In genomic region chr15:77482570-77482969, GRCh38 we compare ENCODE assay signal across 15 cellular contexts.
DNase-seq lines count a peak whose midpoint lies in the region; ATAC-seq and TF ChIP-seq lines count a peak whose summit lies in the region.
"Had no signal": no experiment of that assay in that cellular context is flagged by ENCODE, and none has a peak within 500 bp of the region (broad histone marks: within the 10 kb centered on the region; RNA-seq: fewer than 3 reads in every experiment).

No MANE protein-coding gene starts in this region.

- H3K27ac Mint-ChIP-seq in CD4-positive, CD25-positive, alpha-beta regulatory T cell: peak overlapping the region in 2 of 3 donors; percentile 21 to 66
- H3K27ac Mint-ChIP-seq: activated CD8-positive, alpha-beta T cell treated with anti-CD3 and anti-CD28 coated beads for 36 hours had no signal

- intact Hi-C loops in IMR-90 (cut with micrococcal nuclease): loop anchor here (2.0 to 5.0 kb wide), 3 partner anchors 24 to 365 kb away; partner anchors contain the start of genes HMG20A and PEAK1

- H3K27ac ChIP-seq in CD4-positive, CD25-positive, alpha-beta regulatory T cell (ENCODE audit: insufficient read depth, low read length, poor library complexity, severe bottlenecking): no peak overlapping the region
- H3K27ac ChIP-seq in IMR-90 (ENCODE audit: insufficient read depth, low read length) (no peak overlapping the region; the same call in 1 of the 2 replicates), mesenchymal stem cell (ENCODE audit: low read length, poor library complexity, severe bottlenecking) (peak overlapping the region; percentile 88)
- H3K27ac ChIP-seq: ascending aorta, SJCRH30 had no signal

- no peak overlapping the region for H3K4me3 Mint-ChIP-seq in CD4-positive, CD25-positive, alpha-beta regulatory T cell
- H3K4me3 Mint-ChIP-seq: activated CD8-positive, alpha-beta T cell treated with anti-CD3 and anti-CD28 coated beads for 36 hours had no signal

- BruUV-seq in IMR-90 (replicated peaks; lab: Mats Ljungman, UMichigan): no TSS peak

- H3K27me3 ChIP-seq in CD4-positive, CD25-positive, alpha-beta regulatory T cell (ENCODE audit: control insufficient read depth, insufficient read depth, low read length): no peaks in the 10 kb centered on the region
- no peaks in the 10 kb centered on the region for H3K27me3 ChIP-seq in IMR-90 (ENCODE audit: control insufficient read depth, insufficient read depth, low read length)
- no peaks in the 10 kb centered on the region for H3K27me3 ChIP-seq in mesenchymal stem cell (ENCODE audit: control insufficient read depth in 1 of 2, insufficient read depth in 1 of 2, low read length in 2 of 2)
- H3K27me3 ChIP-seq: ascending aorta, SJCRH30 had no signal

- H2AFZ ChIP-seq in IMR-90 (replicated peaks; ENCODE audit: low read length, poor library complexity) (no peak overlapping the region), mesenchymal stem cell (ENCODE audit: low read depth, low read length) (no peak overlapping the region)

- H3K4ac ChIP-seq in IMR-90 (ENCODE audit: low read depth, low read length) (no peak overlapping the region), mesenchymal stem cell (ENCODE audit: low read depth in 1 of 2, low read length in 2 of 2) (no peak overlapping the region)

- H3K4me2 ChIP-seq in IMR-90 (ENCODE audit: low read depth, low read length): peak overlapping the region; percentile 88; the same call in 1 of the 2 replicates
- H3K4me2 ChIP-seq in mesenchymal stem cell (ENCODE audit: low read length, poor library complexity, severe bottlenecking): no peak overlapping the region

- H3K36me3 ChIP-seq in CD4-positive, CD25-positive, alpha-beta regulatory T cell (ENCODE audit: control insufficient read depth, insufficient read depth, low read length): peaks cover 52% of the 10 kb centered on the region
- H3K36me3 ChIP-seq in IMR-90 (ENCODE audit: control insufficient read depth, insufficient read depth, low read length) (peaks cover 16% of the 10 kb centered on the region), mesenchymal stem cell (ENCODE audit: control insufficient read depth in 1 of 2, insufficient read depth in 2 of 2, low read depth in 1 of 2, low read length in 2 of 2) (peaks cover 14 to 57% of the 10 kb centered on the region in 2 experiments)

- POLR2A ChIA-PET in IMR-90 (lab: Charles Lee; ENCODE audit: unreplicated experiment): no interaction called here

- CTCF ChIA-PET in IMR-90 (lab: Yijun Ruan, JAX): interaction anchor here (0.9 to 1.2 kb wide), 2 partner anchors 14 to 15 kb away, joined by 3 to 4 read pairs; no protein-coding TSS in a partner anchor

- ATAC-seq in CD4-positive, CD25-positive, alpha-beta regulatory T cell (ENCODE audit: low read depth in 2 of 2): no peak
- peak; percentile 82 for ATAC-seq in IMR-90 (ENCODE audit: low read depth)
- no peak for ATAC-seq in HG03442 (IDR thresholded peaks at IDR 0.05; ENCODE audit: unreplicated experiment)
- ATAC-seq in esophagus mucosa: no peak
- ATAC-seq: activated CD8-positive, alpha-beta T cell treated with anti-CD3 and anti-CD28 coated beads for 36 hours had no signal

- no peak overlapping the region for H2AK9ac ChIP-seq in IMR-90 (replicated peaks; ENCODE audit: low read depth, low read length, poor library complexity)

- H3K23ac ChIP-seq in IMR-90 (ENCODE audit: low read depth, low read length) (0 out of 2 replicates have a peak overlapping the region, but pooled peaks have one; percentile 45), mesenchymal stem cell (ENCODE audit: low read length in 2 of 2) (no peak overlapping the region)

- peak overlapping the region; percentile 70; the same call in 1 of the 2 replicates for H2BK20ac ChIP-seq in IMR-90 (ENCODE audit: low read depth, low read length)

- H3K9me1 ChIP-seq in IMR-90 (ENCODE audit: insufficient read depth, low read length): peaks cover 7% of the 10 kb centered on the region; the same call in 1 of the 2 replicates

- H4K20me1 ChIP-seq in IMR-90 (ENCODE audit: insufficient read depth, low read length): no peaks in the 10 kb centered on the region

- H4K8ac ChIP-seq in IMR-90 (ENCODE audit: low read depth in 2 of 2, low read length in 2 of 2) (0 out of 4 replicates have a peak overlapping the region, but pooled peaks of 1 of the 2 experiments have one; percentile 7), mesenchymal stem cell (ENCODE audit: low read length) (no peak overlapping the region)

- no peak overlapping the region for H3K56ac ChIP-seq in IMR-90 (ENCODE audit: extremely low read depth, insufficient read depth, low read length)

- H3K14ac ChIP-seq in IMR-90 (replicated peaks; ENCODE audit: low read depth, low read length) (no peak overlapping the region; the same call in 1 of the 2 replicates), mesenchymal stem cell (ENCODE audit: low read length in 2 of 2) (no peak overlapping the region)

- peak overlapping the region; percentile 40 for H2BK5ac ChIP-seq in IMR-90 (ENCODE audit: low read depth, low read length, poor library complexity, severe bottlenecking)
- H2BK5ac ChIP-seq in mesenchymal stem cell (ENCODE audit: low read depth, low read length, poor library complexity, severe bottlenecking): no peak overlapping the region

- H3K36me3 Mint-ChIP-seq in CD4-positive, CD25-positive, alpha-beta regulatory T cell: peaks cover 71% of the 10 kb centered on the region

- H3K4me1 Mint-ChIP-seq in CD4-positive, CD25-positive, alpha-beta regulatory T cell: peaks cover 0 to 11% (median 5%) of the 10 kb centered on the region in 4 donors

- H2BK15ac ChIP-seq in IMR-90 (ENCODE audit: low read depth, low read length) (peak overlapping the region; percentile 23; the same call in 1 of the 3 replicates), mesenchymal stem cell (ENCODE audit: low read depth, poor library complexity, severe bottlenecking) (no peak overlapping the region)

- H3K79me1 ChIP-seq in IMR-90 (ENCODE audit: low read depth in 1 of 2, low read length in 2 of 2) (peaks cover 4 to 14% of the 10 kb centered on the region in 2 experiments; a peak in 2 of 4 replicates), mesenchymal stem cell (replicated peaks; ENCODE audit: low read length, poor library complexity, severe bottlenecking) (peaks cover 6% of the 10 kb centered on the region)

- peak overlapping the region; percentile 25; the same call in 1 of the 2 replicates for H4K5ac ChIP-seq in IMR-90 (ENCODE audit: low read depth, low read length)

- dilution Hi-C loops in IMR-90 (cut with HindIII; ENCODE audit: low sequenced_read_pairs, unreplicated experiment): no loop called here

- in situ Hi-C loops in IMR-90 (cut with MboI; ENCODE audit: low sequenced_read_pairs): no loop called here

- H2AK5ac ChIP-seq in IMR-90 (ENCODE audit: low read depth, low read length) (no peak overlapping the region), mesenchymal stem cell (ENCODE audit: low read length, severe bottlenecking) (no peak overlapping the region)

- H2BK12ac ChIP-seq in mesenchymal stem cell (ENCODE audit: low read length in 2 of 2): no peak overlapping the region

- H3K4me1 ChIP-seq in CD4-positive, CD25-positive, alpha-beta regulatory T cell (ENCODE audit: control insufficient read depth, insufficient read depth, low read length, poor library complexity, severe bottlenecking): no peaks in the 10 kb centered on the region
- H3K4me1 ChIP-seq in IMR-90 (ENCODE audit: control insufficient read depth, insufficient read depth, low read length) (peaks cover 25% of the 10 kb centered on the region), mesenchymal stem cell (ENCODE audit: control insufficient read depth, insufficient read depth, low read depth, low read length) (peaks cover 8% of the 10 kb centered on the region)

- TF ChIP-seq CTCF in IMR-90 (conservative IDR thresholded peaks at IDR 0.05; ENCODE audit: low read depth, low read length): no peak

- H3K27me3 Mint-ChIP-seq in CD4-positive, CD25-positive, alpha-beta regulatory T cell: no peaks in the 10 kb centered on the region
- H3K27me3 Mint-ChIP-seq: activated CD8-positive, alpha-beta T cell treated with anti-CD3 and anti-CD28 coated beads for 36 hours had no signal

- 0 out of 2 replicates have a peak overlapping the region, but pooled peaks have one; percentile 60 for H4K91ac ChIP-seq in IMR-90 (ENCODE audit: insufficient read depth, low read depth, low read length)
- H4K91ac ChIP-seq in mesenchymal stem cell (ENCODE audit: low read length): no peak overlapping the region

- no peak overlapping the region for H3K9ac ChIP-seq in IMR-90 (ENCODE audit: low read depth, low read length)
- H3K9ac ChIP-seq in mesenchymal stem cell (ENCODE audit: low read length): peak overlapping the region; percentile 35

- no peak for TF ChIP-seq RAD21 in IMR-90 (IDR thresholded peaks at IDR 0.05; ENCODE audit: low read length)

- peak overlapping the region; percentile 7; the same call in 1 of the 2 replicates for H2BK120ac ChIP-seq in IMR-90 (ENCODE audit: low read depth, low read length)
- no peak overlapping the region for H2BK120ac ChIP-seq in mesenchymal stem cell (ENCODE audit: low read depth, low read length)

- no peaks in the 10 kb centered on the region for H3K9me3 ChIP-seq in CD4-positive, CD25-positive, alpha-beta regulatory T cell (ENCODE audit: control insufficient read depth in 2 of 2, low read length in 2 of 2)
- H3K9me3 ChIP-seq in IMR-90 (ENCODE audit: control insufficient read depth, insufficient read depth, low read length) (no peaks in the 10 kb centered on the region), mesenchymal stem cell (ENCODE audit: control insufficient read depth, low read length) (no peaks in the 10 kb centered on the region)
- H3K9me3 ChIP-seq: ascending aorta, SJCRH30 had no signal

- no peak for TF ChIP-seq POLR2A in IMR-90 (IDR thresholded peaks at IDR 0.05; ENCODE audit: low read depth, low read length)

- H3K4me3 ChIP-seq in CD4-positive, CD25-positive, alpha-beta regulatory T cell (ENCODE audit: low read depth, low read length): no peak overlapping the region
- H3K4me3 ChIP-seq in IMR-90 (ENCODE audit: insufficient read depth, low read depth, low read length): no peak overlapping the region
- H3K4me3 ChIP-seq in mesenchymal stem cell (ENCODE audit: insufficient read depth in 1 of 2, low read depth in 1 of 2, low read length in 2 of 2): no peak overlapping the region
- H3K4me3 ChIP-seq: ascending aorta, SJCRH30 had no signal

- H3K9me3 Mint-ChIP-seq in CD4-positive, CD25-positive, alpha-beta regulatory T cell: no peaks in the 10 kb centered on the region
- H3K9me3 Mint-ChIP-seq: activated CD8-positive, alpha-beta T cell treated with anti-CD3 and anti-CD28 coated beads for 36 hours had no signal

- H3K18ac ChIP-seq in IMR-90 (ENCODE audit: low read depth, low read length) (peak overlapping the region; percentile 68; the same call in 1 of the 2 replicates), mesenchymal stem cell (ENCODE audit: low read depth in 1 of 2, low read length in 2 of 2) (no peak overlapping the region)

- no CpG with 5 or more reads among the region's 2 CpGs for WGBS in IMR-90 (ENCODE audit: extremely low coverage in 2 of 2, insufficient read length in 1 of 2), 2 experiments
- WGBS in mesenchymal stem cell: 0% methylated on average over 1 of the region's 2 CpGs

- no peak for DNase-seq in CD4-positive, CD25-positive, alpha-beta regulatory T cell
- DNase-seq in IMR-90 (peak; percentile 86), cerebellum (ENCODE audit: low spot score) (peak; percentile 56), mesenchymal stem cell (peak; percentile 62), hepatic stellate cell (ENCODE audit: low spot score) (no peak)
- DNase-seq in stimulated activated CD4-positive, alpha-beta T cell treated with anti-CD3 and anti-CD28 coated beads, Interleukin-2, amount 100 ng/mL, for 48 hours: no peak
- DNase-seq: activated CD8-positive, alpha-beta T cell treated with anti-CD3 and anti-CD28 coated beads for 36 hours; DND-41; GOT3; NCI-H1930; SJCRH30; stimulated activated naive CD4-positive, alpha-beta T cell had no signal

Comparison
In these comparisons a context has a peak if more than half of its experiments do, and no peak if none do; other contexts are left out.
1. DNase-seq: peak in IMR-90 (single experiment), cerebellum (single experiment) and mesenchymal stem cell (single experiment); none in CD4-positive, CD25-positive, alpha-beta regulatory T cell (0 of 3), hepatic stellate cell (single experiment) and stimulated activated CD4-positive, alpha-beta T cell treated with anti-CD3 and anti-CD28 coated beads, Interleukin-2, amount 100 ng/mL, for 48 hours (0 of 2).